In genomic region chr10:34757933-34758332, GRCh38 we compare ENCODE assay signal across 1 cellular context.
TF ChIP-seq lines count a peak whose summit lies in the region.

No MANE protein-coding gene starts in this region.

TF ChIP-seq in SK-N-SH treated with all-trans-retinoic acid at 6 μM for 48 hours, 23 proteins besides CTCF, POLR2A, EP300 and RAD21:
- TF ChIP-seq TSHZ2 (CRISPR knock-in tag; IDR thresholded peaks at IDR 0.05) = no peak
- no peak for TF ChIP-seq ZNF70 (CRISPR knock-in tag; IDR thresholded peaks at IDR 0.05)
